ENCODE assay signal across 10 cellular contexts in the genomic region with DNA sequence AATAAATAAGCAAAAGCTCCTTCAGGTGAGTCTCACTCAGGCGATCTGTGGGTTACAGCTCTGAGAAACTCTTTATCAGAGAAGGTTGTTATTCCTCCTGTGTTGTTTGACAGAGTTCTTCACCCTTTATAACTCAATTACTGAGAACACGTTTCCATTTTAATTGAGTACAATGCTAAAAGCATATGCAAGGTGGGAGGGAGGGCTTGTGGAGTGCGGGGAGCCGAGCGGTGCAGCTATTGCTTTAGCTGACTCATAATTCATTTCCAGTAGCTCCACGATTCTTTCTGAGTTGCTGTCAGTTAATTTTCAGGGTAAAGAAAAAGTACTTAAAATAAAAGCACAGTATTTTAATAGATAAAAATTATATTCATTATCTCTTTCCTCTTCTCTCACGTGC.
"Had no signal": no experiment of that assay in that cellular context is flagged by ENCODE, and none has a peak within 500 bp of the region (broad histone marks: within the 10 kb centered on the region; RNA-seq: fewer than 3 reads in every experiment).

No MANE protein-coding gene starts in this region.

- H3K27ac ChIP-seq: GM23248 had no signal

- H3K9ac ChIP-seq: GM23248 had no signal

- H3K4me2 ChIP-seq: GM23338 had no signal

- H3K36me3 ChIP-seq: HAP-1 had no signal

- H3K4me1 ChIP-seq: HAP-1 had no signal

- FAIRE-seq: H1, H54 had no signal

- H3K9me3 ChIP-seq: HAP-1 had no signal

- H2AFZ ChIP-seq: GM23248, GM23338 had no signal

- DNase-seq: GM23248, GOT3, H7, H9, HCEC 1CT, HFFc6 had no signal

- H3K4me3 ChIP-seq: GM23248, GM23338, HAP-1 had no signal
